In the genomic region with DNA sequence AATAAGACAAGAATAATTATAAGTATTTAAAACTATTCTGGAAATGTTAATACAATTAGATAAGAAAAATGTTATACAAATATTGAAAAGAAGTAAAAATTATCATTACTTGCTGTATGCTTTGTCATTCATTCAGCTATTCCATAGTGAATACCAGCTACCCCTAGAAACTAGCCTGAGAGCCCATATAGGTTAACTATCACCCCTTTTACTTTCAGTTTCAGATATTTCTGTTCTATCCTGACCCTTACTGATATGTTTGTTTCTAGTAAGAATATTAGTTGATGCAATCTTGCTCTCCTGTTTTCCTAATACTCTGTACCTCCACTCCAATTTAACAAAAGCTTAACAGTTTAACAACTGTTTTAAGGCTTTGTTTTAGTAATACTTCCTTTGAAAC, we compare ENCODE assay signal across 12 cellular contexts. TPM values are rescaled to one million over a fixed set of nuclear protein-coding genes. Genes with fewer than 3 reads are reported as not detected.
A peak's percentile ranks its signal among the peaks of the same experiment; 100 is the strongest.
DNase-seq lines count a peak whose midpoint lies in the region; ATAC-seq and TF ChIP-seq lines count a peak whose summit lies in the region.
"Had no signal": no experiment of that assay in that cellular context is flagged by ENCODE, and none has a peak within 500 bp of the region (broad histone marks: within the 10 kb centered on the region; RNA-seq: fewer than 3 reads in every experiment).

No MANE protein-coding gene starts in this region.

- no peaks in the 10 kb centered on the region for H3K9me3 ChIP-seq in thyroid gland
- H3K9me3 ChIP-seq in psoas muscle, result no peaks in the 10 kb centered on the region

- no peak for TF ChIP-seq POLR2A in thyroid gland (IDR thresholded peaks at IDR 0.05)

- TF ChIP-seq CTCF in fibroblast of the aortic adventitia (IDR thresholded peaks at IDR 0.05; ENCODE audit: insufficient read depth, low read length) (no peak), thyroid gland (IDR thresholded peaks at IDR 0.05) (no peak), psoas muscle (IDR thresholded peaks at IDR 0.05) (no peak)

- intact Hi-C loops in thyroid gland (cut with DNase I), result no loop called here
- intact Hi-C loops in psoas muscle (cut with DNase I), result no loop called here

- H3K27ac ChIP-seq in thyroid gland (no peak overlapping the region), psoas muscle (no peak overlapping the region)

- H3K4me3 ChIP-seq in fibroblast of the aortic adventitia (ENCODE audit: low read depth, low read length) (no peak overlapping the region), thyroid gland (replicated peaks in 1 of 3) (no peak overlapping the region), psoas muscle (no peak overlapping the region)

- ATAC-seq in GM18861 (IDR thresholded peaks at IDR 0.05; ENCODE audit: unreplicated experiment) (peak; percentile 80), GM21576 (IDR thresholded peaks at IDR 0.05; ENCODE audit: unreplicated experiment) (peak; percentile 94), HG03432 (IDR thresholded peaks at IDR 0.05; ENCODE audit: unreplicated experiment) (peak; percentile 70), psoas muscle (no peak)
- ATAC-seq: activated T-cell treated with anti-CD3 and anti-CD28 coated beads, Interleukin-2, amount 50 U/mL, for 72 hours; esophagus mucosa; naive thymus-derived CD8-positive, alpha-beta T cell; WTC11 had no signal

- H3K4me1 ChIP-seq in thyroid gland (no peaks in the 10 kb centered on the region), psoas muscle (no peaks in the 10 kb centered on the region)

- H3K27me3 ChIP-seq in thyroid gland (no peaks in the 10 kb centered on the region), psoas muscle (ENCODE audit: insufficient read depth in 3 of 3, low read length in 2 of 3) (no peaks in the 10 kb centered on the region)

- no peaks in the 10 kb centered on the region for H3K36me3 ChIP-seq in thyroid gland
- H3K36me3 ChIP-seq in psoas muscle (ENCODE audit: insufficient read depth in 1 of 2, low read depth in 1 of 2), result no peaks in the 10 kb centered on the region

- DNase-seq in fibroblast of the aortic adventitia (ENCODE audit: low read depth) (peak; percentile 3), thyroid gland (no peak), DMS53 treated with DMSO at 0.1 percent for 48 hours (lab: John Stamatoyannopoulos, UW; ENCODE audit: unreplicated experiment) (no peak), psoas muscle (no peak)
- DNase-seq: activated T-cell treated with anti-CD3 and anti-CD28 coated beads, Interleukin-2, amount 50 U/mL, for 72 hours; KBM-7; naive thymus-derived CD8-positive, alpha-beta T cell had no signal

RNA-seq across cellular contexts. Expression of gene FAM227B, which starts 31.6 kb away (rescaled TPM):
- total RNA-seq in fibroblast of the aortic adventitia (ENCODE audit: low replicate concordance), result 4.3 and 5.6 TPM in 2 replicates
- total RNA-seq in thyroid gland, result 10 to 100 TPM; 13.3 to 16.7 (median 15.2) TPM
- total RNA-seq in psoas muscle, result 10 to 100 TPM in 1 of 4 donors, 1 to 10 TPM in 3; 6.5 to 11.9 (median 7.0) TPM
- polyA plus RNA-seq in psoas muscle, result 1 to 10 TPM; 2.7 to 9.3 (median 6.2) TPM

RNA-seq across cellular contexts. Expression of gene DTWD1, which starts 31.8 kb away (rescaled TPM):
- 12.5 and 47.0 TPM in 2 replicates for total RNA-seq in fibroblast of the aortic adventitia (ENCODE audit: low replicate concordance)
- total RNA-seq in thyroid gland, result 10 to 100 TPM; 16.2 to 36.0 (median 27.8) TPM
- 10 to 100 TPM; 11.9 to 17.9 (median 13.5) TPM for total RNA-seq in psoas muscle
- 10 to 100 TPM; 12.1 to 25.5 (median 13.4) TPM for polyA plus RNA-seq in psoas muscle

Comparison
In these comparisons a context has a peak if more than half of its experiments do, and no peak if none do; other contexts are left out.
1. ATAC-seq: peak in GM18861 (single experiment), GM21576 (single experiment) and HG03432 (single experiment); none in psoas muscle (0 of 4).